In genomic region chr17:79028496-79029326, GRCh38 we compare ENCODE assay signal across 12 cellular contexts. TPM values are rescaled to one million over a fixed set of nuclear protein-coding genes. Genes with fewer than 3 reads are reported as not detected.
DNase-seq lines count a peak whose midpoint lies in the region; ATAC-seq and TF ChIP-seq lines count a peak whose summit lies in the region.
"Had no signal": no experiment of that assay in that cellular context is flagged by ENCODE, and none has a peak within 500 bp of the region (broad histone marks: within the 10 kb centered on the region; RNA-seq: fewer than 3 reads in every experiment).

No MANE protein-coding gene starts in this region.

- peak; percentile 57 for DNase-seq in MCF 10A (ENCODE audit: unreplicated experiment)
- no peak for DNase-seq in mammary epithelial cell
- peak; percentile 47 for DNase-seq in SK-MEL-5 (ENCODE audit: low read depth, low spot score)
- DNase-seq in right cardiac atrium = peak; percentile 16 to 70 (median 57)
- DNase-seq in transverse colon = no peak
- no peak for DNase-seq in NCI-H345 (lab: John Stamatoyannopoulos, UW)
- DNase-seq in activated T-cell treated with anti-CD3 and anti-CD28 coated beads, Interleukin-2, amount 50 U/mL, for 4 hours = no peak
- DNase-seq in dedifferentiated amniotic fluid mesenchymal stem cell (ENCODE audit: extremely low spot score) = no peak
- DNase-seq: activated T-cell treated with anti-CD3 and anti-CD28 coated beads, Interleukin-2, amount 50 U/mL, for 72 hours; T-helper 17 cell had no signal

- TF ChIP-seq POLR2A in transverse colon (IDR thresholded peaks at IDR 0.05) = no peak

- H3K27me3 ChIP-seq in mammary epithelial cell (ENCODE audit: insufficient read depth, low read length) (no peaks in the 10 kb centered on the region), right cardiac atrium (ENCODE audit: control insufficient read depth, insufficient read depth) (no peaks in the 10 kb centered on the region), transverse colon (no peaks in the 10 kb centered on the region)
- H3K27me3 ChIP-seq: right lobe of liver had no signal

- CTCF ChIA-PET in MCF 10A (lab: Yijun Ruan, JAX) = interaction anchor here (0.9 to 2.9 kb wide), 7 partner anchors 8 to 372 kb away, joined by 3 to 12 read pairs (median 4); no protein-coding TSS in a partner anchor
- CTCF ChIA-PET in mammary epithelial cell (lab: Charles Lee; ENCODE audit: low non-redundant PET) = interaction anchor here (0.6 kb wide), 1 partner anchor 12 kb away, joined by 6 read pairs; no protein-coding TSS in a partner anchor

- no peak overlapping the region for H3K4me3 Mint-ChIP-seq in MCF 10A (ENCODE audit: unreplicated experiment)
- no peak overlapping the region for H3K4me3 Mint-ChIP-seq in activated T-cell treated with anti-CD3 and anti-CD28 coated beads, Interleukin-2, amount 50 U/mL, for 4 hours
- H3K4me3 Mint-ChIP-seq: activated T-cell treated with anti-CD3 and anti-CD28 coated beads, Interleukin-2, amount 50 U/mL, for 72 hours; T-helper 17 cell had no signal

- H4K20me1 ChIP-seq in mammary epithelial cell (ENCODE audit: insufficient read depth, low read length) = no peaks in the 10 kb centered on the region

- peak overlapping the region; percentile 95 for H3K27ac Mint-ChIP-seq in MCF 10A (ENCODE audit: low read depth, unreplicated experiment)
- H3K27ac Mint-ChIP-seq: activated T-cell treated with anti-CD3 and anti-CD28 coated beads, Interleukin-2, amount 50 U/mL, for 72 hours had no signal

- no peak for ATAC-seq in right cardiac atrium
- no peak for ATAC-seq in activated T-cell treated with anti-CD3 and anti-CD28 coated beads, Interleukin-2, amount 50 U/mL, for 4 hours
- ATAC-seq: activated T-cell treated with anti-CD3 and anti-CD28 coated beads, Interleukin-2, amount 50 U/mL, for 72 hours; T-helper 17 cell had no signal

- no peak overlapping the region for H3K9ac ChIP-seq in mammary epithelial cell (ENCODE audit: insufficient read depth, low read length)

- H3K4me1 Mint-ChIP-seq in MCF 10A (ENCODE audit: insufficient read depth, unreplicated experiment) = peaks cover 56% of the 10 kb centered on the region
- peaks cover 10% of the 10 kb centered on the region for H3K4me1 Mint-ChIP-seq in activated T-cell treated with anti-CD3 and anti-CD28 coated beads, Interleukin-2, amount 50 U/mL, for 4 hours (ENCODE audit: low read depth)

- TF ChIP-seq CTCF in MCF 10A (IDR thresholded peaks at IDR 0.05; ENCODE audit: unreplicated experiment) = no peak
- TF ChIP-seq CTCF in mammary epithelial cell (conservative IDR thresholded peaks at IDR 0.05 in 1 of 2, IDR thresholded peaks at IDR 0.05 in 1 of 2; ENCODE audit: extremely low read depth in 1 of 2, insufficient read depth in 1 of 2, low read depth in 1 of 2, low read length in 2 of 2) = peak in 1 of 2 donors; percentile 32
- peak in 1 of 5 experiments; percentile 14 for TF ChIP-seq CTCF in transverse colon (IDR thresholded peaks at IDR 0.05)

- no peaks in the 10 kb centered on the region for H3K79me2 ChIP-seq in mammary epithelial cell (ENCODE audit: insufficient read depth, low read length)

- no peaks in the 10 kb centered on the region for H3K9me3 Mint-ChIP-seq in MCF 10A (ENCODE audit: unreplicated experiment)
- H3K9me3 Mint-ChIP-seq in activated T-cell treated with anti-CD3 and anti-CD28 coated beads, Interleukin-2, amount 50 U/mL, for 4 hours = no peaks in the 10 kb centered on the region
- H3K9me3 Mint-ChIP-seq: activated T-cell treated with anti-CD3 and anti-CD28 coated beads, Interleukin-2, amount 50 U/mL, for 72 hours had no signal

- dilution Hi-C loops in mammary epithelial cell (cut with HindIII; ENCODE audit: low sequenced_read_pairs) = loop anchor here (5.0 kb wide), 1 partner anchor 364 kb away; no protein-coding TSS in a partner anchor

- H3K4me1 ChIP-seq in mammary epithelial cell (ENCODE audit: insufficient read depth, low read length) = peaks cover 52% of the 10 kb centered on the region
- H3K4me1 ChIP-seq in right cardiac atrium (ENCODE audit: control insufficient read depth, insufficient read depth, low read length) = peaks cover 17% of the 10 kb centered on the region
- H3K4me1 ChIP-seq in transverse colon = peaks cover 32 to 53% (median 48%) of the 10 kb centered on the region in 4 donors

- H3K9me3 ChIP-seq in mammary epithelial cell (replicated peaks; ENCODE audit: insufficient read depth, low read length) (no peaks in the 10 kb centered on the region), right cardiac atrium (ENCODE audit: control insufficient read depth, low read length) (no peaks in the 10 kb centered on the region), transverse colon (no peaks in the 10 kb centered on the region)
- H3K9me3 ChIP-seq: right lobe of liver had no signal

- H3K27ac ChIP-seq in mammary epithelial cell (ENCODE audit: insufficient read depth, low read depth, low read length) = no peak overlapping the region
- H3K27ac ChIP-seq in right cardiac atrium (ENCODE audit: low read length) = peak overlapping the region; percentile 82
- peak overlapping the region; percentile 50 to 68 (median 66) for H3K27ac ChIP-seq in transverse colon
- H3K27ac ChIP-seq: HL-60 had no signal

- no peak overlapping the region for H3K4me2 ChIP-seq in mammary epithelial cell (ENCODE audit: insufficient read depth, low read depth, low read length)

- POLR2A ChIA-PET in MCF 10A (lab: Yijun Ruan, JAX) = interaction anchor here (0.6 to 3.8 kb wide), 4 partner anchors 8 to 881 kb away, joined by 3 to 41 read pairs (median 4); partner anchors contain the start of gene CANT1

- TF ChIP-seq EP300 in transverse colon (IDR thresholded peaks at IDR 0.05; ENCODE audit: low read depth) = no peak

- H3K36me3 ChIP-seq in mammary epithelial cell (ENCODE audit: insufficient read depth, low read length) (no peaks in the 10 kb centered on the region), transverse colon (no peaks in the 10 kb centered on the region)
- H3K36me3 ChIP-seq: right lobe of liver had no signal

- intact Hi-C loops in MCF 10A (cut with micrococcal nuclease) = loop anchor here (1.0 kb wide), 1 partner anchor 10 kb away; no protein-coding TSS in a partner anchor
- intact Hi-C loops in mammary epithelial cell (cut with micrococcal nuclease) = loop anchor here (2.0 kb wide), 1 partner anchor 14 kb away; no protein-coding TSS in a partner anchor
- intact Hi-C loops in right cardiac atrium (cut with DNase I) = no loop called here
- intact Hi-C loops in transverse colon (cut with DNase I; ENCODE audit: low total_unique reads) = no loop called here

- no peak overlapping the region for H2AFZ ChIP-seq in mammary epithelial cell (ENCODE audit: low read depth, low read length)

- no peak overlapping the region for H3K4me3 ChIP-seq in mammary epithelial cell (replicated peaks in 1 of 3; ENCODE audit: insufficient read depth in 1 of 3, low read depth in 2 of 3, low read length in 3 of 3)
- H3K4me3 ChIP-seq in right cardiac atrium (ENCODE audit: low read length) = no peak overlapping the region
- H3K4me3 ChIP-seq in transverse colon = no peak overlapping the region
- H3K4me3 ChIP-seq: right lobe of liver had no signal

- H3K36me3 Mint-ChIP-seq in MCF 10A (ENCODE audit: insufficient read depth, unreplicated experiment) = peaks cover 12% of the 10 kb centered on the region
- no peaks in the 10 kb centered on the region for H3K36me3 Mint-ChIP-seq in activated T-cell treated with anti-CD3 and anti-CD28 coated beads, Interleukin-2, amount 50 U/mL, for 4 hours (ENCODE audit: insufficient read depth)

- no TSS peak for BruUV-seq in MCF 10A (replicated peaks; lab: Mats Ljungman, UMichigan)
- BruUV-seq in mammary epithelial cell (replicated peaks; lab: Mats Ljungman, UMichigan) = no TSS peak

- WGBS in mammary epithelial cell (ENCODE audit: low coverage, missing lambda C conversion rate) = 89% methylated on average over 14 of the region's 17 CpGs
- WGBS in right cardiac atrium = 84% methylated on average over 17 of the region's 17 CpGs
- 40 to 81% methylated on average over 1 to 17 of the region's 17 CpGs for WGBS in transverse colon (ENCODE audit: low coverage in 1 of 2), 2 donors

- no peaks in the 10 kb centered on the region for H3K27me3 Mint-ChIP-seq in MCF 10A (ENCODE audit: insufficient read depth, unreplicated experiment)
- peaks cover 37% of the 10 kb centered on the region for H3K27me3 Mint-ChIP-seq in activated T-cell treated with anti-CD3 and anti-CD28 coated beads, Interleukin-2, amount 50 U/mL, for 4 hours (ENCODE audit: low read depth)

- in situ Hi-C loops in mammary epithelial cell (cut with MboI; ENCODE audit: low sequenced_read_pairs in 2 of 2) (no loop called here), SK-MEL-5 (cut with HindIII; ENCODE audit: low pct_unique_long_range_greater_than_20kb, low sequenced_read_pairs) (no loop called here), transverse colon (cut with MboI; ENCODE audit: low pct_ligation_motif_present in 1 of 4, low pct_unique_long_range_greater_than_20kb in 1 of 4, low sequenced_read_pairs in 3 of 4) (no loop called here)

RNA-seq across cellular contexts. Expression of gene C1QTNF1, which starts 4.7 kb away (rescaled TPM):
- total RNA-seq in MCF 10A (2022) = 3.0 and 3.3 TPM in 2 replicates
- 10 to 100 TPM; 13.2 to 22.0 TPM for total RNA-seq in mammary epithelial cell
- 10.4 TPM for polyA plus RNA-seq in mammary epithelial cell
- 10.4 TPM for polyA minus RNA-seq in mammary epithelial cell
- 15.7 and 15.8 TPM in 2 replicates for total RNA-seq in SK-MEL-5 (2014; rRNA removed; shearing (Covaris generic))
- 43.3 and 55.9 TPM in 2 replicates for polyA plus RNA-seq in SK-MEL-5 (2015; cell fraction: cytosol; rRNA removed)
- 2.9 and 3.5 TPM in 2 replicates for polyA plus RNA-seq in SK-MEL-5 (2015; cell fraction: nucleus; rRNA removed)
- total RNA-seq in right cardiac atrium = 100 to 1,000 TPM; 232 to 655 (median 355) TPM
- 286 TPM for polyA plus RNA-seq in right cardiac atrium
- total RNA-seq in transverse colon = 10 to 100 TPM in 2 of 4 donors, 1 to 10 TPM in 2; 5.4 to 35.5 (median 12.0) TPM
- total RNA-seq in activated T-cell treated with anti-CD3 and anti-CD28 coated beads, Interleukin-2, amount 50 U/mL, for 4 hours = under 1 TPM; 0.29 to 0.41 (median 0.38) TPM

RNA-seq across cellular contexts. Expression of gene CANT1, which starts 19.1 kb away (rescaled TPM):
- total RNA-seq in MCF 10A (2022) (62.5 and 65.1 TPM in 2 replicates), mammary epithelial cell (10 to 100 TPM; 54.5 to 86.5 TPM), right cardiac atrium (10 to 100 TPM; 28.1 to 38.8 (median 33.3) TPM), transverse colon (100 to 1,000 TPM in 3 of 4 donors, 10 to 100 TPM in 1; 89.4 to 231 (median 138) TPM)
- polyA plus RNA-seq in mammary epithelial cell (61.6 TPM), right cardiac atrium (13.6 TPM)
- 59.7 TPM for polyA minus RNA-seq in mammary epithelial cell
- total RNA-seq in SK-MEL-5 (2014; rRNA removed; shearing (Covaris generic)) = 104 and 107 TPM in 2 replicates
- 162 and 163 TPM in 2 replicates for polyA plus RNA-seq in SK-MEL-5 (2015; cell fraction: cytosol; rRNA removed)
- 25.6 and 45.7 TPM in 2 replicates for polyA plus RNA-seq in SK-MEL-5 (2015; cell fraction: nucleus; rRNA removed)
- total RNA-seq in activated T-cell treated with anti-CD3 and anti-CD28 coated beads, Interleukin-2, amount 50 U/mL, for 4 hours = 10 to 100 TPM; 46.7 to 68.6 (median 55.5) TPM

RNA-seq across cellular contexts. Expression of gene ENGASE, which starts 45.9 kb away (rescaled TPM):
- total RNA-seq in MCF 10A (2022) (34.5 and 40.3 TPM in 2 replicates), mammary epithelial cell (10 to 100 TPM; 11.8 to 24.2 TPM), right cardiac atrium (10 to 100 TPM; 35.6 to 48.0 (median 42.3) TPM), transverse colon (100 to 1,000 TPM in 2 of 4 donors, 10 to 100 TPM in 2; 74.7 to 335 (median 121) TPM)
- polyA plus RNA-seq in mammary epithelial cell (4.0 TPM), right cardiac atrium (25.4 TPM)
- 4.9 TPM for polyA minus RNA-seq in mammary epithelial cell
- total RNA-seq in SK-MEL-5 (2014; rRNA removed; shearing (Covaris generic)) = 12.4 and 17.4 TPM in 2 replicates
- 17.4 and 27.5 TPM in 2 replicates for polyA plus RNA-seq in SK-MEL-5 (2015; cell fraction: cytosol; rRNA removed)
- 712 and 792 TPM in 2 replicates for polyA plus RNA-seq in SK-MEL-5 (2015; cell fraction: nucleus; rRNA removed)
- total RNA-seq in activated T-cell treated with anti-CD3 and anti-CD28 coated beads, Interleukin-2, amount 50 U/mL, for 4 hours = 10 to 100 TPM; 26.1 to 34.3 (median 30.5) TPM

RNA-seq across cellular contexts. Expression of gene LGALS3BP, which starts 49.0 kb away (rescaled TPM):
- total RNA-seq in MCF 10A (2022) (56.7 and 58.0 TPM in 2 replicates), mammary epithelial cell (100 to 1,000 TPM; 173 to 221 TPM), right cardiac atrium (100 to 1,000 TPM; 439 to 581 (median 506) TPM), transverse colon (1,000 to 10,000 TPM in 2 of 4 donors, 100 to 1,000 TPM in 2; 796 to 1,440 (median 1,077) TPM)
- polyA plus RNA-seq in mammary epithelial cell (109 TPM), right cardiac atrium (397 TPM)
- polyA minus RNA-seq in mammary epithelial cell = 167 TPM
- total RNA-seq in SK-MEL-5 (2014; rRNA removed; shearing (Covaris generic)) = 1,201 and 1,214 TPM in 2 replicates
- polyA plus RNA-seq in SK-MEL-5 (2015; cell fraction: cytosol; rRNA removed) = 3,054 and 3,096 TPM in 2 replicates
- 1,636 and 1,684 TPM in 2 replicates for polyA plus RNA-seq in SK-MEL-5 (2015; cell fraction: nucleus; rRNA removed)
- total RNA-seq in activated T-cell treated with anti-CD3 and anti-CD28 coated beads, Interleukin-2, amount 50 U/mL, for 4 hours = 10 to 100 TPM; 14.5 to 32.1 (median 29.9) TPM

Comparison
In these comparisons a context has a peak if more than half of its experiments do, and no peak if none do; other contexts are left out.
1. DNase-seq: peak in MCF 10A (single experiment), SK-MEL-5 (single experiment) and right cardiac atrium (3 of 3); none in mammary epithelial cell (single experiment), transverse colon (single experiment), NCI-H345 (single experiment), activated T-cell treated with anti-CD3 and anti-CD28 coated beads, Interleukin-2, amount 50 U/mL, for 4 hours (single experiment) and dedifferentiated amniotic fluid mesenchymal stem cell (single experiment).
2. RNA of gene C1QTNF1, which starts 4.7 kb away (total RNA-seq): 232 to 655 TPM in right cardiac atrium; 13.2 to 22.0 TPM in mammary epithelial cell, 15.7 to 15.8 TPM in SK-MEL-5, 5.4 to 35.5 TPM in transverse colon, 3.0 to 3.3 TPM in MCF 10A and 0.29 to 0.41 TPM in activated T-cell treated with anti-CD3 and anti-CD28 coated beads, Interleukin-2, amount 50 U/mL, for 4 hours; every median in the first group is over 4 times any median in the second.
3. intact Hi-C loops: an anchor here in MCF 10A (1.0 kb wide) and mammary epithelial cell (2.0 kb wide); none called in right cardiac atrium and transverse colon.